10 cellular contexts compared by ENCODE assay signal in the genomic region with DNA sequence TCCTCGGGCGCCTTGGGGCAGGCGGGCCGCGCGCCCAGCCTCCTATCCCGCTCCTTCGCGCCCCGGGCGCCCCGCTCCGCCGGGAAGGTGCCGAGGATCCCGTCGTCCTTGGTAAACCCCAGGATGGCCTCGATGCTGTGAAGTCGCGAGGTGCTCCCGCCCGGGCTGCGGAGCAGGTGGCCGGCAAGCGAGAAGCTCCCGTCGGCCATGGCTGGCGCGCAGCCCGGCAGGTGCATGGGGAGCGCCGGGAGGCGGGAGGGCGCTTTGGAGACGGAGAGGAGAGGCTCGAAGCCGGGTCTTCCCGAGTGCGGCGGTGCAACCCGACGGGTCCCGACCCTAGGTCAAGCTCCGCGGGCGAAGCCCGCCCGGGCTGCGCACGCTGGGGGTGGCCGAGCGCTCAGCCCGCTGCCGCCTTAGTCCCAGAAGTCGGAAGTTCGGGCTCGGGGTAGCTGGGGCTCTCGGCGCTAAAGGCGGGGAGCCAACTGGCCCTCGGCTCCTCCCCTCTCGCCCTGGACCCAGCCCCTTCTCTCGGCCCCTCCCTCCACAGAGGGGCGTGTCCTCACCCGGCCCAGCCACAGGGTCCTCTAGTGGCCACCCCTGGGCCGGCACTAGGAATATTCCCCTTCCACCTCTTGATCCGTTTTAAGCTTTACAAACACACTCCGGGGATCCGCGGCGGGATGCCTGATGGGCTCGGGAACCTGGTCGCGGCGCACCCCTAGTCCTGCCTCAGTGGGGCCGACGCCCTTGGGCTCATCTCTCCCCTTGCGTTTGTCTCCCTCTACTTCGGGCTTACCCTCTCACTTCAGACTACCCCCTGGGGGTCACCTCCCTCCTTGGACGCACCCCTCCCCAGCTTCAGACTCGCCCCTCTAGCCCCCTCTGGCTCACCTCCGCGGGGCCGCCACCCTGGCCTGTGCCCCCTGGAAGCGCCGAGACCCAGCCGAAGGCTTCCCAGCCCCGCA. TPM values are rescaled to one million over a fixed set of nuclear protein-coding genes. Genes with fewer than 3 reads are reported as not detected.
DNase-seq lines count a peak whose midpoint lies in the region; ATAC-seq and TF ChIP-seq lines count a peak whose summit lies in the region.
"Had no signal": no experiment of that assay in that cellular context is flagged by ENCODE, and none has a peak within 500 bp of the region (broad histone marks: within the 10 kb centered on the region; RNA-seq: fewer than 3 reads in every experiment).

A gene (minus strand): TSS at position 484 of the 965 bp plus-strand sequence. CDS start 248 bp downstream, at position 236.

- H3K4me3 ChIP-seq in ACC112 (ENCODE audit: low read depth, low read length) (peak within 1 kb of the TSS; percentile 60), WI38 (ENCODE audit: low read depth, low read length) (peak within 1 kb of the TSS; percentile 29; the same call in 1 of the 2 replicates), right cardiac atrium (ENCODE audit: low read length) (peak within 1 kb of the TSS; percentile 2), smooth muscle cell (peak within 1 kb of the TSS; percentile 26)

- intact Hi-C loops in right cardiac atrium (cut with DNase I), result no loop called here

- H2AFZ ChIP-seq in ACC112 (ENCODE audit: low read length, unreplicated experiment), result no peak within 1 kb of the TSS
- H2AFZ ChIP-seq in smooth muscle cell (ENCODE audit: low read depth), result no peak within 1 kb of the TSS

- no peaks in the 10 kb centered on the region for H4K20me1 ChIP-seq in smooth muscle cell (ENCODE audit: low read depth)

- 2% methylated on average over 88 of the region's 88 CpGs for WGBS in right cardiac atrium
- WGBS in smooth muscle cell (ENCODE audit: low lambda C conversion rate), result 5% methylated on average over 59 of the region's 88 CpGs

- H3K9me3 ChIP-seq in right cardiac atrium (ENCODE audit: control insufficient read depth, low read length), result no peaks in the 10 kb centered on the region
- H3K9me3 ChIP-seq in smooth muscle cell (replicated peaks; ENCODE audit: low read depth), result no peaks in the 10 kb centered on the region

- TF ChIP-seq CTCF in WI38 (IDR thresholded peaks at IDR 0.05; ENCODE audit: low read depth, low read length) (0 out of 2 replicates have a peak, but pooled peaks have one; percentile 7), smooth muscle cell (IDR thresholded peaks at IDR 0.05; ENCODE audit: borderline replicate concordance, insufficient read depth, poor library complexity, severe bottlenecking) (no peak)

- H3K27ac ChIP-seq in ACC112 (ENCODE audit: low read depth, low read length) (no peak within 1 kb of the TSS), right cardiac atrium (ENCODE audit: low read length) (no peak within 1 kb of the TSS), smooth muscle cell (ENCODE audit: low read depth) (no peak within 1 kb of the TSS)

- H3F3A ChIP-seq in smooth muscle cell (ENCODE audit: low read depth), result no peaks in the 10 kb centered on the region

- H3K79me2 ChIP-seq in ACC112 (ENCODE audit: control insufficient read depth, insufficient read depth, low read length, unreplicated experiment) (no peaks in the 10 kb centered on the region), smooth muscle cell (ENCODE audit: low read depth) (no peaks in the 10 kb centered on the region)

- H3K27me3 ChIP-seq in ACC112 (ENCODE audit: insufficient read depth, low read length), result peaks cover 99% of the 10 kb centered on the region
- H3K27me3 ChIP-seq in right cardiac atrium (ENCODE audit: control insufficient read depth, insufficient read depth), result no peaks in the 10 kb centered on the region
- peaks cover 8% of the 10 kb centered on the region for H3K27me3 ChIP-seq in smooth muscle cell (ENCODE audit: low read depth)

- DNase-seq in right cardiac atrium (peak in 1 of 3 donors; percentile 48), smooth muscle cell (lab: John Stamatoyannopoulos, UW; ENCODE audit: unreplicated experiment) (no peak)

- H3K36me3 ChIP-seq in ACC112 (ENCODE audit: insufficient read depth, low read length) (no peaks in the 10 kb centered on the region), smooth muscle cell (ENCODE audit: low read depth) (no peaks in the 10 kb centered on the region)

- H3K9ac ChIP-seq in smooth muscle cell (ENCODE audit: low read depth), result no peak within 1 kb of the TSS

- peak within 1 kb of the TSS; percentile 67 for H3K4me2 ChIP-seq in smooth muscle cell

- peak; percentile 63 for ATAC-seq in GM19452 (IDR thresholded peaks at IDR 0.05; ENCODE audit: unreplicated experiment)
- ATAC-seq in right cardiac atrium, result peak; percentile 14 to 49
- no peak for ATAC-seq in HG02840 (IDR thresholded peaks at IDR 0.05; ENCODE audit: low FRiP score, unreplicated experiment)
- no peak for ATAC-seq in HG03025 (IDR thresholded peaks at IDR 0.05; ENCODE audit: low FRiP score, unreplicated experiment)
- ATAC-seq in GM21390 (IDR thresholded peaks at IDR 0.05; ENCODE audit: unreplicated experiment), result no peak

- H3K4me1 ChIP-seq in ACC112 (ENCODE audit: control insufficient read depth, insufficient read depth, low read length, unreplicated experiment), result no peaks in the 10 kb centered on the region
- H3K4me1 ChIP-seq in right cardiac atrium (ENCODE audit: control insufficient read depth, insufficient read depth, low read length), result no peaks in the 10 kb centered on the region
- H3K4me1 ChIP-seq in smooth muscle cell (ENCODE audit: low read depth), result peaks cover 41% of the 10 kb centered on the region

RNA-seq across cellular contexts. Expression of the gene that starts here (rescaled TPM):
- total RNA-seq in right cardiac atrium (not detected), smooth muscle cell (not detected in 2 replicates)
- polyA plus RNA-seq in right cardiac atrium (not detected), smooth muscle cell (0.21 TPM in 1 of 2 replicates, not detected in the other)
- total RNA-seq: temporal lobe had no signal
- polyA plus RNA-seq: adipose tissue had no signal

Comparison
In these comparisons a context has a peak if more than half of its experiments do, and no peak if none do; other contexts are left out.
1. Peak in ATAC-seq and H3K4me3 ChIP-seq in right cardiac atrium; RNA of the gene not detected or under 1 TPM.
2. H3K4me3 ChIP-seq: peak in every context shown above with its lines; median percentile 60 in ACC112; 29 in WI38; 26 in smooth muscle cell; 2 in right cardiac atrium.